ENCODE assay signal across 10 cellular contexts in genomic region chr7:128035712-128036111, GRCh38. TPM values are rescaled to one million over a fixed set of nuclear protein-coding genes. Genes with fewer than 3 reads are reported as not detected.
DNase-seq lines count a peak whose midpoint lies in the region; ATAC-seq and TF ChIP-seq lines count a peak whose summit lies in the region.
"Had no signal": no experiment of that assay in that cellular context is flagged by ENCODE, and none has a peak within 500 bp of the region (broad histone marks: within the 10 kb centered on the region; RNA-seq: fewer than 3 reads in every experiment).

No MANE protein-coding gene starts in this region.

- TF ChIP-seq CTCF in CD14-positive monocyte (IDR thresholded peaks at IDR 0.05) (peak; percentile 5), HFF-Myc (IDR thresholded peaks at IDR 0.05; ENCODE audit: low read depth, low read length, missing control alignments) (peak; percentile 40), kidney epithelial cell (IDR thresholded peaks at IDR 0.05; ENCODE audit: insufficient read depth, low read length, poor library complexity, severe bottlenecking) (peak; percentile 54)

- no peak overlapping the region for H3K4me3 ChIP-seq in HFF-Myc (replicated peaks; ENCODE audit: low read depth, low read length)
- no peak overlapping the region for H3K4me3 ChIP-seq in kidney epithelial cell (ENCODE audit: low read depth, low read length)

- H3K27me3 ChIP-seq in kidney epithelial cell (ENCODE audit: control insufficient read depth, insufficient read depth, low read length) = peaks cover 8% of the 10 kb centered on the region

- no peak overlapping the region for H3K4me3 Mint-ChIP-seq in CD14-positive monocyte
- H3K4me3 Mint-ChIP-seq: stimulated activated naive CD8-positive, alpha-beta T cell treated with anti-CD3 and anti-CD28 coated beads, Interleukin-15, Interleukin-2, amounts not matched to agents 100 ng/mL and 50 ng/mL, for 24 hours had no signal

- peaks cover 11% of the 10 kb centered on the region for H3K4me1 Mint-ChIP-seq in CD14-positive monocyte

- peaks cover 12 to 22% of the 10 kb centered on the region in 2 donors for H3K36me3 Mint-ChIP-seq in CD14-positive monocyte

- intact Hi-C loops in CD14-positive monocyte (cut with micrococcal nuclease) = loop anchor here in 1 of 2 donors (10.0 kb wide), 1 partner anchor 179 kb away; no protein-coding TSS in a partner anchor

- no peaks in the 10 kb centered on the region for H3K36me3 ChIP-seq in kidney epithelial cell (ENCODE audit: control insufficient read depth, insufficient read depth, low read length)

- H3K9me3 Mint-ChIP-seq in CD14-positive monocyte = no peaks in the 10 kb centered on the region
- H3K9me3 Mint-ChIP-seq: stimulated activated naive CD8-positive, alpha-beta T cell treated with anti-CD3 and anti-CD28 coated beads, Interleukin-15, Interleukin-2, amounts not matched to agents 100 ng/mL and 50 ng/mL, for 24 hours had no signal

- peaks cover 7 to 17% (median 8%) of the 10 kb centered on the region in 3 donors for H3K27me3 Mint-ChIP-seq in CD14-positive monocyte (ENCODE audit: low read depth in 3 of 3)
- H3K27me3 Mint-ChIP-seq: stimulated activated naive CD8-positive, alpha-beta T cell treated with anti-CD3 and anti-CD28 coated beads, Interleukin-15, Interleukin-2, amounts not matched to agents 100 ng/mL and 50 ng/mL, for 24 hours had no signal

- DNase-seq in CD14-positive monocyte (ENCODE audit: low spot score) (no peak), HFF-Myc (ENCODE audit: extremely low read depth, low read depth) (no peak), SK-N-DZ (ENCODE audit: low spot score) (peak; percentile 45), kidney epithelial cell (ENCODE audit: low read depth) (no peak), A172 (ENCODE audit: low spot score) (no peak)
- DNase-seq in activated CD8-positive, alpha-beta memory T cell treated with anti-CD3 and anti-CD28 coated beads, Interleukin-2, amount 50 U/mL, for 4 hours = no peak
- DNase-seq: NCI-H446 treated with DMSO at 0.1 percent for 48 hours had no signal

- H3K27ac Mint-ChIP-seq in CD14-positive monocyte = no peak overlapping the region
- H3K27ac Mint-ChIP-seq: stimulated activated naive CD8-positive, alpha-beta T cell treated with anti-CD3 and anti-CD28 coated beads, Interleukin-15, Interleukin-2, amounts not matched to agents 100 ng/mL and 50 ng/mL, for 24 hours had no signal

- ATAC-seq in HG02938 (IDR thresholded peaks at IDR 0.05; ENCODE audit: unreplicated experiment) (no peak), HG03442 (IDR thresholded peaks at IDR 0.05; ENCODE audit: unreplicated experiment) (no peak)

RNA-seq across cellular contexts. Expression of gene LRRC4, which starts 4.5 kb away (rescaled TPM):
- polyA plus RNA-seq in CD14-positive monocyte = under 1 TPM; 0.12 to 0.91 TPM
- 1.4 and 1.9 TPM in 2 replicates for polyA plus RNA-seq in SK-N-DZ (2014; cell fraction: cytosol; rRNA removed)
- 1.4 and 1.9 TPM in 2 replicates for polyA plus RNA-seq in SK-N-DZ (2014; cell fraction: nucleus; rRNA removed)
- 0.46 and 0.96 TPM in 2 replicates for total RNA-seq in kidney epithelial cell
- total RNA-seq in A172 (2014; rRNA removed; shearing (Covaris generic)) = 0.34 and 0.50 TPM in 2 replicates
